Comparison of ENCODE assay signal across 25 cellular contexts in genomic region chr9:35994959-35995358, GRCh38. TPM values are rescaled to one million over a fixed set of nuclear protein-coding genes. Genes with fewer than 3 reads are reported as not detected.
"Had no signal": no experiment of that assay in that cellular context is flagged by ENCODE, and none has a peak within 500 bp of the region (broad histone marks: within the 10 kb centered on the region; RNA-seq: fewer than 3 reads in every experiment).

No MANE protein-coding gene starts in this region.

- H3K9me3 ChIP-seq: SJSA1 had no signal

- H3K27me3 ChIP-seq: Peyer's patch, SJSA1 had no signal

- H3K4me1 ChIP-seq: Peyer's patch, SJSA1 had no signal

- H3K27ac ChIP-seq: PC-9, Peyer's patch, SJSA1, SK-N-MC had no signal

- H3K4me2 ChIP-seq: PC-9 had no signal

- H3K4me3 ChIP-seq: PC-9, Peyer's patch, SJSA1, SK-N-MC had no signal

- H3K36me3 ChIP-seq: Peyer's patch, SJSA1 had no signal

- DNase-seq: KBM-7, MV-4-11, NCI-H1048, NCI-H1105, NCI-H1417, NCI-H1436 treated with DMSO at 0.1 percent for 48 hours, NCI-H1694, NCI-H187 treated with DMSO at 0.1 percent for 48 hours, NCI-H2029 treated with DMSO at 0.1 percent for 48 hours, NCI-H2171 treated with DMSO at 0.1 percent for 48 hours, NCI-H345, NCI-H446 treated with DMSO at 0.1 percent for 48 hours, NCI-H510A treated with DMSO at 0.1 percent for 48 hours, NCI-H526, OCI-M1, PC-9, Peyer's patch, Right ventricle myocardium superior, SIG-M5 had no signal

- H2AFZ ChIP-seq: PC-9 had no signal

RNA-seq across cellular contexts. Expression of gene OR2S2, which starts 37.0 kb away (rescaled TPM):
- total RNA-seq: HT-29, LHCN-M2, MCF 10A, PC-9, Peyer's patch, Right ventricle myocardium superior, RPMI7951, SJSA1 had no signal

RNA-seq across cellular contexts. Expression of gene RECK, which starts 41.8 kb away (rescaled TPM):
- total RNA-seq: HT-29 had no signal
